ENCODE assay signal across 9 cellular contexts in genomic region chr2:241734208-241734466, GRCh38. TPM values are rescaled to one million over a fixed set of nuclear protein-coding genes. Genes with fewer than 3 reads are reported as not detected.
DNase-seq lines count a peak whose midpoint lies in the region; ATAC-seq, FAIRE-seq and TF ChIP-seq lines count a peak whose summit lies in the region.
"Had no signal": no experiment of that assay in that cellular context is flagged by ENCODE, and none has a peak within 500 bp of the region (broad histone marks: within the 10 kb centered on the region; RNA-seq: fewer than 3 reads in every experiment).

No MANE protein-coding gene starts in this region.

- no peak overlapping the region for H3K27ac ChIP-seq in astrocyte (ENCODE audit: low read depth, low read length)

- peaks cover 2% of the 10 kb centered on the region for H3K27me3 Mint-ChIP-seq in astrocyte (ENCODE audit: low read depth, unreplicated experiment)

- H3K9ac ChIP-seq in astrocyte (ENCODE audit: low read length) (peak overlapping the region; percentile 50), mucosa of stomach (ENCODE audit: low read length) (peak overlapping the region; percentile 48)

- peaks cover 2% of the 10 kb centered on the region for H3K4me1 Mint-ChIP-seq in astrocyte (ENCODE audit: low read depth, unreplicated experiment)

- peak overlapping the region; percentile 96 for H3K4me2 ChIP-seq in astrocyte (ENCODE audit: low read length)

- peak overlapping the region; percentile 93 for H2AFZ ChIP-seq in astrocyte (ENCODE audit: low read depth, low read length)

- H3K9me3 ChIP-seq in astrocyte (ENCODE audit: insufficient read depth, low read depth, low read length) = no peaks in the 10 kb centered on the region
- H3K9me3 ChIP-seq in mucosa of stomach (ENCODE audit: control insufficient read depth, low read length) = no peaks in the 10 kb centered on the region

- H3K4me3 Mint-ChIP-seq in astrocyte (ENCODE audit: unreplicated experiment) = no peak overlapping the region

- DNase-seq in astrocyte (ENCODE audit: low read depth) (no peak), germinal center (ENCODE audit: low spot score) (no peak), NCI-H2171 (lab: John Stamatoyannopoulos, UW) (no peak), activated T-cell treated with anti-CD3 and anti-CD28 coated beads for 4 hours (no peak)

- peak; percentile 24 for ATAC-seq in HG03025 (IDR thresholded peaks at IDR 0.05; ENCODE audit: low FRiP score, unreplicated experiment)
- ATAC-seq in HG02885 (IDR thresholded peaks at IDR 0.05; ENCODE audit: poor library complexity, unreplicated experiment) = no peak

- no peaks in the 10 kb centered on the region for H3K9me3 Mint-ChIP-seq in astrocyte (ENCODE audit: unreplicated experiment)

- no peak for FAIRE-seq in astrocyte (lab: Jason Lieb, UNC)

- peak; percentile 32 for TF ChIP-seq CTCF in GM12873 (IDR thresholded peaks at IDR 0.05; ENCODE audit: insufficient read depth, low read depth, low read length, missing control alignments)
- no peak for TF ChIP-seq CTCF in astrocyte (IDR thresholded peaks at IDR 0.05; ENCODE audit: insufficient read depth, low read depth, low read length)

- H3K36me3 Mint-ChIP-seq in astrocyte (ENCODE audit: low read depth, unreplicated experiment) = no peaks in the 10 kb centered on the region

- H3K4me1 ChIP-seq in astrocyte (ENCODE audit: insufficient read depth, low read length) (peaks cover 11% of the 10 kb centered on the region), mucosa of stomach (ENCODE audit: control insufficient read depth, insufficient read depth, low read length) (peaks cover 9% of the 10 kb centered on the region)

- peaks cover 15% of the 10 kb centered on the region for H4K20me1 ChIP-seq in astrocyte (ENCODE audit: insufficient read depth, low read length)

- no peak overlapping the region for H3K27ac Mint-ChIP-seq in astrocyte (ENCODE audit: unreplicated experiment)

- H3K36me3 ChIP-seq in astrocyte (ENCODE audit: insufficient read depth, low read length) (no peaks in the 10 kb centered on the region), mucosa of stomach (ENCODE audit: control insufficient read depth, insufficient read depth, low read length) (no peaks in the 10 kb centered on the region)

- H3K4me3 ChIP-seq in astrocyte (ENCODE audit: insufficient read depth, low read depth, low read length) (peak overlapping the region; percentile 44), mucosa of stomach (ENCODE audit: low read length) (peak overlapping the region; percentile 14)

- peaks cover 3% of the 10 kb centered on the region for H3K79me2 ChIP-seq in astrocyte (ENCODE audit: insufficient read depth, low read length)

- H3K27me3 ChIP-seq in astrocyte (ENCODE audit: insufficient read depth, low read length) = no peaks in the 10 kb centered on the region
- H3K27me3 ChIP-seq in mucosa of stomach (ENCODE audit: control insufficient read depth, insufficient read depth, low read length) = no peaks in the 10 kb centered on the region

RNA-seq across cellular contexts. Expression of gene D2HGDH, which starts 0.3 kb away (rescaled TPM):
- total RNA-seq in astrocyte = 10.0 and 11.5 TPM in 2 replicates

RNA-seq across cellular contexts. Expression of gene ING5, which starts 32.3 kb away (rescaled TPM):
- total RNA-seq in astrocyte = 15.8 and 19.7 TPM in 2 replicates

RNA-seq across cellular contexts. Expression of gene GAL3ST2, which starts 42.5 kb away (rescaled TPM):
- not detected in 2 replicates for total RNA-seq in astrocyte
- total RNA-seq: SK-MEL-5 had no signal

RNA-seq across cellular contexts. Expression of gene DTYMK, which starts 47.5 kb away (rescaled TPM):
- 25.5 and 26.1 TPM in 2 replicates for total RNA-seq in astrocyte
